ENCODE assay signal across 16 cellular contexts in genomic region chr7:131061818-131062217, GRCh38.
"Had no signal": no experiment of that assay in that cellular context is flagged by ENCODE, and none has a peak within 500 bp of the region (broad histone marks: within the 10 kb centered on the region; RNA-seq: fewer than 3 reads in every experiment).

No MANE protein-coding gene starts in this region.

- H3K27ac ChIP-seq: body of pancreas, esophagus squamous epithelium, foreskin keratinocyte, neutrophil, testis had no signal

- DNase-seq: activated CD8-positive, alpha-beta memory T cell treated with anti-CD3 and anti-CD28 coated beads, Interleukin-2, amount 10 ng/mL, durations not matched to agents 7 days and 5 days; activated effector memory CD4-positive, alpha-beta T cell treated with Interleukin-2 at 50 U/mL for 16 hours; activated T-cell treated with anti-CD3 and anti-CD28 coated beads, Interleukin-2, amount 50 U/mL, for 24 hours; amniotic stem cell; dorsolateral prefrontal cortex; esophagus squamous epithelium; foreskin keratinocyte; head of caudate nucleus; midbrain; naive thymus-derived CD4-positive, alpha-beta T cell; stimulated activated CD4-positive, alpha-beta T cell treated with anti-CD3 and anti-CD28 coated beads, Interleukin-12 subunit alpha, Interleukin-12 subunit beta, amount 100 ng/mL, for 4 hours; stimulated activated CD4-positive, alpha-beta T cell treated with anti-CD3 and anti-CD28 coated beads, Interleukin-4, amount 100 ng/mL, for 1 hour; testis had no signal

- H3K4me3 ChIP-seq: body of pancreas, dorsolateral prefrontal cortex, esophagus squamous epithelium, testis had no signal

- FAIRE-seq: islet of Langerhans had no signal

- H3K27me3 ChIP-seq: body of pancreas, dorsolateral prefrontal cortex, esophagus squamous epithelium, foreskin keratinocyte, neutrophil, testis had no signal

- ATAC-seq: activated CD8-positive, alpha-beta memory T cell treated with anti-CD3 and anti-CD28 coated beads, Interleukin-2, amount 10 ng/mL, durations not matched to agents 7 days and 5 days; body of pancreas; foreskin keratinocyte; naive thymus-derived CD4-positive, alpha-beta T cell had no signal

- H3K4me1 ChIP-seq: testis had no signal

- H3K9me3 ChIP-seq: body of pancreas, esophagus squamous epithelium, neutrophil, testis had no signal
